Comparison of ENCODE assay signal across 8 cellular contexts in the genomic region with DNA sequence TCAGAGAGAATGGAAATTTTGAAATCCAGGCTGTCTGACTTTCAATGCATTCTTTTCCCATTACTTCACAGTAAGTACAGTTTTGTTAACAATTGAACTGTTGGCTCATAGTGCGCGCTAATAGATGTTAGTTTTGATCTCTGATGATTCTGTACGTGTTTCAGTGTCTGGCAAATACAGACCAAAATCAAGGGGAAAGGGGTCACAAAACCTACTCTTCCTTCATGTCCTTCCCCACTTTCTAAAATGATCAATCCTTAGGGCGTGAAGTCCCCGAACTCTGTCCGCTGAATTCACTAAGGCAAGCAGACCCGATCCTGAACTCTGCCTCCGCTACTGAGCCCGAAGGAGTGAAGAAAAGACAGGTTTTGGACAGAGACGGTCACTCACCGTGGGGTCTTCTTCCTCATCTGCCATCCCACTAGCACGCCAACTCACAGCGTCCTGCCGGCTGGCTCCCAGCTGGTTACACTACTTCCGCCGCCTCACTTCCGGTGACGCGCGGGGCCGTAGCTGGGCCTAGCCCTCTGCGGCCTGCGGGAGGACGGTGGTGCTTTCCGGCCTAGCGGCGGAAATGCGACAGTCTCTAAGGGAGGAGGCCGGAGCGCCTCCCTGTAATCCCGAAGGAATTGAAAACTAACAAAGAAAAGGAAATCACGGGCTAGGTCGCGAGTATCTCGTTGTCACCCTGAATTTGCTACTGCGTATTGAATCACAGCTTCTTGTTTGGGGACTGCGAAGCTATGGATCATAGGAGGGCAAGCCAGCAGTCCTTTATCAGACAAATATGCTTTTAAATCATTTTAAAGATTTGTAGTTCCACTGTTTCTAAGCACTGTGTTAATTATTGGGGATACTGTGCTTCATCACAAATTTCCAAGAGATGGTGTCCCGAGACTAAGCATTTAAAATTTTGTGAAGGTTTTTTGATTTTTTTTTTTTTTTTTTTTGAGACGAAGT. TPM values are rescaled to one million over a fixed set of nuclear protein-coding genes. Genes with fewer than 3 reads are reported as not detected.
DNase-seq lines count a peak whose midpoint lies in the region; ATAC-seq and TF ChIP-seq lines count a peak whose summit lies in the region.

A gene with protein sequence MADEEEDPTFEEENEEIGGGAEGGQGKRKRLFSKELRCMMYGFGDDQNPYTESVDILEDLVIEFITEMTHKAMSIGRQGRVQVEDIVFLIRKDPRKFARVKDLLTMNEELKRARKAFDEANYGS (minus strand): TSS at position 473 of the 960 bp plus-strand sequence. CDS start 56 bp downstream, at position 417.

- TF ChIP-seq CTCF in HFFc6 (IDR thresholded peaks at IDR 0.05) = peak; percentile 64
- TF ChIP-seq CTCF in NB4 (IDR thresholded peaks at IDR 0.05; ENCODE audit: low read depth, low read length) = no peak

- no peaks in the 10 kb centered on the region; the same call in 1 of the 2 replicates for H3K27me3 Mint-ChIP-seq in HFFc6 (ENCODE audit: insufficient read depth)
- H3K27me3 Mint-ChIP-seq in activated naive CD4-positive, alpha-beta T cell treated with anti-CD3 and anti-CD28 coated beads, Interleukin-2, amount 50 U/mL, for 24 hours = no peaks in the 10 kb centered on the region

- peaks cover 35% of the 10 kb centered on the region for H3K4me1 Mint-ChIP-seq in HFFc6 (ENCODE audit: low read depth)
- H3K4me1 Mint-ChIP-seq in activated naive CD4-positive, alpha-beta T cell treated with anti-CD3 and anti-CD28 coated beads, Interleukin-2, amount 50 U/mL, for 24 hours = peaks cover 24% of the 10 kb centered on the region

- peak; percentile 100 for ATAC-seq in SK-N-SH treated with all-trans-retinoic acid at 6 μM for 48 hours

- DNase-seq in HFFc6 = peak; percentile 95
- peak; percentile 95 for DNase-seq in NB4 (ENCODE audit: low read depth)
- DNase-seq in globus pallidus (ENCODE audit: low spot score) = peak; percentile 94
- DNase-seq in occipital lobe (lab: John Stamatoyannopoulos, UW) = peak; percentile 94

- no peaks in the 10 kb centered on the region for H3K9me3 Mint-ChIP-seq in HFFc6
- no peaks in the 10 kb centered on the region for H3K9me3 Mint-ChIP-seq in activated naive CD4-positive, alpha-beta T cell treated with anti-CD3 and anti-CD28 coated beads, Interleukin-2, amount 50 U/mL, for 24 hours

- TF ChIP-seq POLR2A in NB4 (IDR thresholded peaks at IDR 0.05; ENCODE audit: extremely low read depth, insufficient read length) = peak; percentile 78

- peak within 1 kb of the TSS; percentile 100 for H3K4me3 Mint-ChIP-seq in HFFc6
- peak within 1 kb of the TSS; percentile 94 for H3K4me3 Mint-ChIP-seq in activated naive CD4-positive, alpha-beta T cell treated with anti-CD3 and anti-CD28 coated beads, Interleukin-2, amount 50 U/mL, for 24 hours

- H3K27ac ChIP-seq in temporal lobe (ENCODE audit: low read depth, low read length) = peak within 1 kb of the TSS; percentile 93

- H3K36me3 Mint-ChIP-seq in HFFc6 (ENCODE audit: low read depth) = peaks cover 29% of the 10 kb centered on the region
- H3K36me3 Mint-ChIP-seq in activated naive CD4-positive, alpha-beta T cell treated with anti-CD3 and anti-CD28 coated beads, Interleukin-2, amount 50 U/mL, for 24 hours = peaks cover 6% of the 10 kb centered on the region

- peak within 1 kb of the TSS; percentile 100 for H3K27ac Mint-ChIP-seq in HFFc6
- peak within 1 kb of the TSS; percentile 93 for H3K27ac Mint-ChIP-seq in activated naive CD4-positive, alpha-beta T cell treated with anti-CD3 and anti-CD28 coated beads, Interleukin-2, amount 50 U/mL, for 24 hours

- H3K4me3 ChIP-seq in GM08714 (ENCODE audit: low read length) (peak within 1 kb of the TSS; percentile 97), NB4 (ENCODE audit: low read depth, low read length) (peak within 1 kb of the TSS; percentile 89)

TF ChIP-seq in SK-N-SH treated with all-trans-retinoic acid at 6 μM for 48 hours, 23 proteins besides CTCF, POLR2A, EP300 and RAD21 (continues in another document):
- TF ChIP-seq ZNF565 (CRISPR knock-in tag; conservative IDR thresholded peaks at IDR 0.05; ENCODE audit: low read depth) (no peak), RARB (CRISPR knock-in tag; IDR thresholded peaks at IDR 0.05) (no peak), PPARA (CRISPR knock-in tag; IDR thresholded peaks at IDR 0.05; ENCODE audit: borderline replicate concordance) (no peak), TOX (CRISPR knock-in tag; IDR thresholded peaks at IDR 0.05; ENCODE audit: borderline replicate concordance) (no peak), ZC3H10 (CRISPR knock-in tag; IDR thresholded peaks at IDR 0.05) (no peak), ZNF8 (CRISPR knock-in tag; IDR thresholded peaks at IDR 0.05) (no peak), GLIS3 (CRISPR knock-in tag; IDR thresholded peaks at IDR 0.05) (no peak), POU6F1 (CRISPR knock-in tag; IDR thresholded peaks at IDR 0.05; ENCODE audit: borderline replicate concordance, low read depth) (no peak), ESRRG (CRISPR knock-in tag; IDR thresholded peaks at IDR 0.05) (no peak), BACH2 (CRISPR knock-in tag; IDR thresholded peaks at IDR 0.05; ENCODE audit: borderline replicate concordance) (no peak), CREB5 (CRISPR knock-in tag; IDR thresholded peaks at IDR 0.05; ENCODE audit: low read depth) (no peak)
- TF ChIP-seq, protein P1, sequence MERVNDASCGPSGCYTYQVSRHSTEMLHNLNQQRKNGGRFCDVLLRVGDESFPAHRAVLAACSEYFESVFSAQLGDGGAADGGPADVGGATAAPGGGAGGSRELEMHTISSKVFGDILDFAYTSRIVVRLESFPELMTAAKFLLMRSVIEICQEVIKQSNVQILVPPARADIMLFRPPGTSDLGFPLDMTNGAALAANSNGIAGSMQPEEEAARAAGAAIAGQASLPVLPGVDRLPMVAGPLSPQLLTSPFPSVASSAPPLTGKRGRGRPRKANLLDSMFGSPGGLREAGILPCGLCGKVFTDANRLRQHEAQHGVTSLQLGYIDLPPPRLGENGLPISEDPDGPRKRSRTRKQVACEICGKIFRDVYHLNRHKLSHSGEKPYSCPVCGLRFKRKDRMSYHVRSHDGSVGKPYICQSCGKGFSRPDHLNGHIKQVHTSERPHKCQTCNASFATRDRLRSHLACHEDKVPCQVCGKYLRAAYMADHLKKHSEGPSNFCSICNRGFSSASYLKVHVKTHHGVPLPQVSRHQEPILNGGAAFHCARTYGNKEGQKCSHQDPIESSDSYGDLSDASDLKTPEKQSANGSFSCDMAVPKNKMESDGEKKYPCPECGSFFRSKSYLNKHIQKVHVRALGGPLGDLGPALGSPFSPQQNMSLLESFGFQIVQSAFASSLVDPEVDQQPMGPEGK (CRISPR knock-in tag; IDR thresholded peaks at IDR 0.05; ENCODE audit: borderline replicate concordance) = no peak
- TF ChIP-seq, protein P2, sequence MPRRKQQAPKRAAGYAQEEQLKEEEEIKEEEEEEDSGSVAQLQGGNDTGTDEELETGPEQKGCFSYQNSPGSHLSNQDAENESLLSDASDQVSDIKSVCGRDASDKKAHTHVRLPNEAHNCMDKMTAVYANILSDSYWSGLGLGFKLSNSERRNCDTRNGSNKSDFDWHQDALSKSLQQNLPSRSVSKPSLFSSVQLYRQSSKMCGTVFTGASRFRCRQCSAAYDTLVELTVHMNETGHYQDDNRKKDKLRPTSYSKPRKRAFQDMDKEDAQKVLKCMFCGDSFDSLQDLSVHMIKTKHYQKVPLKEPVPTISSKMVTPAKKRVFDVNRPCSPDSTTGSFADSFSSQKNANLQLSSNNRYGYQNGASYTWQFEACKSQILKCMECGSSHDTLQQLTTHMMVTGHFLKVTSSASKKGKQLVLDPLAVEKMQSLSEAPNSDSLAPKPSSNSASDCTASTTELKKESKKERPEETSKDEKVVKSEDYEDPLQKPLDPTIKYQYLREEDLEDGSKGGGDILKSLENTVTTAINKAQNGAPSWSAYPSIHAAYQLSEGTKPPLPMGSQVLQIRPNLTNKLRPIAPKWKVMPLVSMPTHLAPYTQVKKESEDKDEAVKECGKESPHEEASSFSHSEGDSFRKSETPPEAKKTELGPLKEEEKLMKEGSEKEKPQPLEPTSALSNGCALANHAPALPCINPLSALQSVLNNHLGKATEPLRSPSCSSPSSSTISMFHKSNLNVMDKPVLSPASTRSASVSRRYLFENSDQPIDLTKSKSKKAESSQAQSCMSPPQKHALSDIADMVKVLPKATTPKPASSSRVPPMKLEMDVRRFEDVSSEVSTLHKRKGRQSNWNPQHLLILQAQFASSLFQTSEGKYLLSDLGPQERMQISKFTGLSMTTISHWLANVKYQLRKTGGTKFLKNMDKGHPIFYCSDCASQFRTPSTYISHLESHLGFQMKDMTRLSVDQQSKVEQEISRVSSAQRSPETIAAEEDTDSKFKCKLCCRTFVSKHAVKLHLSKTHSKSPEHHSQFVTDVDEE (CRISPR knock-in tag; IDR thresholded peaks at IDR 0.05) = no peak

RNA-seq across cellular contexts. Expression of the gene that starts here (rescaled TPM):
- 100 to 1,000 TPM in 5 of 6 experiments, 10 to 100 TPM in 1; 94.3 to 150 (median 106) TPM for total RNA-seq in HFFc6 (2021; fragmentation: NEBNext Ultra II Directional; extraction: Animal tissue kit (Norgen Biotek cat#: 25700))
- total RNA-seq in occipital lobe (53.5 TPM), temporal lobe (42.5 TPM)

Comparison
In these comparisons a context has a peak if more than half of its experiments do, and no peak if none do; other contexts are left out.
1. Peak in every context shown above with its lines: DNase-seq, ATAC-seq, H3K4me3 ChIP-seq and H3K27ac ChIP-seq.